1 cellular context compared by ENCODE assay signal in the genomic region with DNA sequence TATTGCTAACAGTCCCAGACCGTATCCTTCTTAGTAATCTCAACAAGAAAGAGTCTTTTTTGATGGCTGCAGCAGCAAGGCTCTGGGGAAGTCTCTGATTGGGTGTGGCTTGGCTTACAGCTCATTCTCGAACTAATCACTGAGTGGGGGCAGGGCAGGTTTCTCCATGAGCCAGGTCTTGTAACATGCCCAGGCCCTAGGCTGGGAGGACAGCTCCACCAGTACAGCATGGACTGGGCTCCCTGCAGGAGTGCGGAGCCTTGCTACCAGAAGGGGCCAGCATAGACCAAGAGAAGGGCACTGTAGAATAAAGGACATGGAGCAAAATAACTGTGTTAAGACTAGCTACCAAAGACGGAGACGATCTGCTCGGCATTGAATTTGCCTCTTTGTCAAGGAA.
TF ChIP-seq lines count a peak whose summit lies in the region.

No MANE protein-coding gene starts in this region.

TF ChIP-seq in HepG2, 621 proteins besides CTCF, POLR2A, EP300 and RAD21:
- TF ChIP-seq, protein P1, sequence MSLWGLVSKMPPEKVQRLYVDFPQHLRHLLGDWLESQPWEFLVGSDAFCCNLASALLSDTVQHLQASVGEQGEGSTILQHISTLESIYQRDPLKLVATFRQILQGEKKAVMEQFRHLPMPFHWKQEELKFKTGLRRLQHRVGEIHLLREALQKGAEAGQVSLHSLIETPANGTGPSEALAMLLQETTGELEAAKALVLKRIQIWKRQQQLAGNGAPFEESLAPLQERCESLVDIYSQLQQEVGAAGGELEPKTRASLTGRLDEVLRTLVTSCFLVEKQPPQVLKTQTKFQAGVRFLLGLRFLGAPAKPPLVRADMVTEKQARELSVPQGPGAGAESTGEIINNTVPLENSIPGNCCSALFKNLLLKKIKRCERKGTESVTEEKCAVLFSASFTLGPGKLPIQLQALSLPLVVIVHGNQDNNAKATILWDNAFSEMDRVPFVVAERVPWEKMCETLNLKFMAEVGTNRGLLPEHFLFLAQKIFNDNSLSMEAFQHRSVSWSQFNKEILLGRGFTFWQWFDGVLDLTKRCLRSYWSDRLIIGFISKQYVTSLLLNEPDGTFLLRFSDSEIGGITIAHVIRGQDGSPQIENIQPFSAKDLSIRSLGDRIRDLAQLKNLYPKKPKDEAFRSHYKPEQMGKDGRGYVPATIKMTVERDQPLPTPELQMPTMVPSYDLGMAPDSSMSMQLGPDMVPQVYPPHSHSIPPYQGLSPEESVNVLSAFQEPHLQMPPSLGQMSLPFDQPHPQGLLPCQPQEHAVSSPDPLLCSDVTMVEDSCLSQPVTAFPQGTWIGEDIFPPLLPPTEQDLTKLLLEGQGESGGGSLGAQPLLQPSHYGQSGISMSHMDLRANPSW (CRISPR knock-in tag; IDR thresholded peaks at IDR 0.05; ENCODE audit: borderline replicate concordance) = no peak
- TF ChIP-seq MBNL3 (CRISPR knock-in tag; conservative IDR thresholded peaks at IDR 0.05) (no peak), RBM22 (optimal IDR thresholded peaks at IDR 0.05; ENCODE audit: low read length) (no peak), KLF11 (CRISPR knock-in tag; IDR thresholded peaks at IDR 0.05) (no peak), ZNF879 (CRISPR knock-in tag; IDR thresholded peaks at IDR 0.05) (no peak), PTBP1 (IDR thresholded peaks at IDR 0.05; ENCODE audit: low read depth, low read length, poor library complexity, severe bottlenecking) (no peak), SP140L (CRISPR knock-in tag; IDR thresholded peaks at IDR 0.05; ENCODE audit: borderline replicate concordance) (no peak), TAF15 (IDR thresholded peaks at IDR 0.05; ENCODE audit: low read depth, low read length, poor library complexity, severe bottlenecking) (no peak), MAFG (CRISPR knock-in tag; IDR thresholded peaks at IDR 0.05) (no peak), IRX3 (CRISPR knock-in tag; IDR thresholded peaks at IDR 0.05; ENCODE audit: borderline replicate concordance, low read depth) (no peak), SIX4 (CRISPR knock-in tag; IDR thresholded peaks at IDR 0.05) (no peak), ZNF326 (CRISPR knock-in tag; IDR thresholded peaks at IDR 0.05; ENCODE audit: borderline replicate concordance) (no peak), AGO2 (optimal IDR thresholded peaks at IDR 0.05; ENCODE audit: low read depth, low read length) (no peak), ZFP36L2 (CRISPR knock-in tag; IDR thresholded peaks at IDR 0.05) (no peak), ZNF354B (CRISPR knock-in tag; IDR thresholded peaks at IDR 0.05) (no peak), STAG1 (CRISPR knock-in tag; IDR thresholded peaks at IDR 0.05) (no peak)
- TF ChIP-seq, protein P2, sequence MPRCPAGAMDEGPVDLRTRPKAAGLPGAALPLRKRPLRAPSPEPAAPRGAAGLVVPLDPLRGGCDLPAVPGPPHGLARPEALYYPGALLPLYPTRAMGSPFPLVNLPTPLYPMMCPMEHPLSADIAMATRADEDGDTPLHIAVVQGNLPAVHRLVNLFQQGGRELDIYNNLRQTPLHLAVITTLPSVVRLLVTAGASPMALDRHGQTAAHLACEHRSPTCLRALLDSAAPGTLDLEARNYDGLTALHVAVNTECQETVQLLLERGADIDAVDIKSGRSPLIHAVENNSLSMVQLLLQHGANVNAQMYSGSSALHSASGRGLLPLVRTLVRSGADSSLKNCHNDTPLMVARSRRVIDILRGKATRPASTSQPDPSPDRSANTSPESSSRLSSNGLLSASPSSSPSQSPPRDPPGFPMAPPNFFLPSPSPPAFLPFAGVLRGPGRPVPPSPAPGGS (CRISPR knock-in tag; IDR thresholded peaks at IDR 0.05) = no peak
- TF ChIP-seq, protein P3, sequence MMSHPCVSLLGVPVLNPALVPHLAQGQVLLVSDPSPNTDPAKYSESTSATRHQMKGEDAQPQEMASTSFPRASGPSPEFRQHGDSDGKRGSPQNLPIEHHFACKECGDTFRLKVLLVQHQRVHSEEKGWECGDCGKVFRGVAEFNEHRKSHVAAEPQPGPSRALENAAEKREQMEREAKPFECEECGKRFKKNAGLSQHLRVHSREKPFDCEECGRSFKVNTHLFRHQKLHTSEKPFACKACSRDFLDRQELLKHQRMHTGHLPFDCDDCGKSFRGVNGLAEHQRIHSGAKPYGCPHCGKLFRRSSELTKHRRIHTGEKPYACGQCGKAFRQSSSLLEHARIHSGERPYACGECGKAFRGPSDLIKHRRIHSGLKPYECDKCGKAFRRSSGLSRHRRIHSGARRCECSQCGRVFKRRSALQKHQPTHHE (CRISPR knock-in tag; IDR thresholded peaks at IDR 0.05; ENCODE audit: borderline replicate concordance) = no peak
- TF ChIP-seq, protein P4, sequence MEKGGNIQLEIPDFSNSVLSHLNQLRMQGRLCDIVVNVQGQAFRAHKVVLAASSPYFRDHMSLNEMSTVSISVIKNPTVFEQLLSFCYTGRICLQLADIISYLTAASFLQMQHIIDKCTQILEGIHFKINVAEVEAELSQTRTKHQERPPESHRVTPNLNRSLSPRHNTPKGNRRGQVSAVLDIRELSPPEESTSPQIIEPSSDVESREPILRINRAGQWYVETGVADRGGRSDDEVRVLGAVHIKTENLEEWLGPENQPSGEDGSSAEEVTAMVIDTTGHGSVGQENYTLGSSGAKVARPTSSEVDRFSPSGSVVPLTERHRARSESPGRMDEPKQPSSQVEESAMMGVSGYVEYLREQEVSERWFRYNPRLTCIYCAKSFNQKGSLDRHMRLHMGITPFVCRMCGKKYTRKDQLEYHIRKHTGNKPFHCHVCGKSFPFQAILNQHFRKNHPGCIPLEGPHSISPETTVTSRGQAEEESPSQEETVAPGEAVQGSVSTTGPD (CRISPR knock-in tag; IDR thresholded peaks at IDR 0.05) = no peak
- TF ChIP-seq, protein P5, sequence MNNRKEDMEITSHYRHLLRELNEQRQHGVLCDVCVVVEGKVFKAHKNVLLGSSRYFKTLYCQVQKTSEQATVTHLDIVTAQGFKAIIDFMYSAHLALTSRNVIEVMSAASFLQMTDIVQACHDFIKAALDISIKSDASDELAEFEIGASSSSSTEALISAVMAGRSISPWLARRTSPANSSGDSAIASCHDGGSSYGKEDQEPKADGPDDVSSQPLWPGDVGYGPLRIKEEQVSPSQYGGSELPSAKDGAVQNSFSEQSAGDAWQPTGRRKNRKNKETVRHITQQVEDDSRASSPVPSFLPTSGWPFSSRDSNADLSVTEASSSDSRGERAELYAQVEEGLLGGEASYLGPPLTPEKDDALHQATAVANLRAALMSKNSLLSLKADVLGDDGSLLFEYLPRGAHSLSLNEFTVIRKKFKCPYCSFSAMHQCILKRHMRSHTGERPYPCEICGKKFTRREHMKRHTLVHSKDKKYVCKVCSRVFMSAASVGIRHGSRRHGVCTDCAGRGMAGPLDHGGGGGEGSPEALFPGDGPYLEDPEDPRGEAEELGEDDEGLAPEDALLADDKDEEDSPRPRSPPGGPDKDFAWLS (CRISPR knock-in tag; IDR thresholded peaks at IDR 0.05; ENCODE audit: borderline replicate concordance) = no peak
TF ChIP-seq in HepG2: peak in this region for 0.
